In genomic region chr19:43532571-43532961, GRCh38 we compare ENCODE assay signal across 8 cellular contexts. TPM values are rescaled to one million over a fixed set of nuclear protein-coding genes. Genes with fewer than 3 reads are reported as not detected.
A peak's percentile ranks its signal among the peaks of the same experiment; 100 is the strongest.
DNase-seq lines count a peak whose midpoint lies in the region; ATAC-seq and TF ChIP-seq lines count a peak whose summit lies in the region.

No MANE protein-coding gene starts in this region.

- peaks cover 9% of the 10 kb centered on the region for H3K36me3 Mint-ChIP-seq in neural progenitor cell

- peaks cover 0 to 3% of the 10 kb centered on the region in 2 donors for H3K4me1 ChIP-seq in esophagus (ENCODE audit: control insufficient read depth in 2 of 2, insufficient read depth in 2 of 2, low read length in 1 of 2)
- no peaks in the 10 kb centered on the region for H3K4me1 ChIP-seq in neural progenitor cell

- H3K27me3 ChIP-seq in esophagus (ENCODE audit: control insufficient read depth in 1 of 2, insufficient read depth in 2 of 2, low read length in 2 of 2) (no peaks in the 10 kb centered on the region), neural progenitor cell (peaks cover 9% of the 10 kb centered on the region)

- H3K4me2 ChIP-seq in neural progenitor cell = peak overlapping the region; percentile 75

- H3K27ac ChIP-seq in esophagus (ENCODE audit: low read depth in 2 of 2, low read length in 1 of 2) (peak overlapping the region; percentile 86 to 95), neural progenitor cell (no peak overlapping the region)

- no peak for TF ChIP-seq CTCF in neural progenitor cell (IDR thresholded peaks at IDR 0.05)

- H2AFZ ChIP-seq in neural progenitor cell (replicated peaks) = peak overlapping the region; percentile 31

- H3K4me3 ChIP-seq in esophagus (ENCODE audit: low read depth in 1 of 2, low read length in 2 of 2) (peak overlapping the region; percentile 38 to 39), neural progenitor cell (peak overlapping the region; percentile 42)

- peak; percentile 23 for ATAC-seq in HG03139 (IDR thresholded peaks at IDR 0.05; ENCODE audit: unreplicated experiment)

- DNase-seq in NCI-H2171 (lab: John Stamatoyannopoulos, UW) (peak; percentile 61), NCI-H2171 treated with DMSO at 0.1 percent for 48 hours (lab: John Stamatoyannopoulos, UW) (no peak), SK-MEL-5 (ENCODE audit: low read depth, low spot score) (peak; percentile 73), neural progenitor cell (ENCODE audit: low spot score) (no peak), retina (no peak), dedifferentiated amniotic fluid mesenchymal stem cell (ENCODE audit: extremely low spot score) (no peak)

- WGBS in esophagus, 2 donors = 1% methylated on average over 16 of the region's 16 CpGs

- no peaks in the 10 kb centered on the region for H3K79me2 ChIP-seq in neural progenitor cell (ENCODE audit: low read depth)

- no peak overlapping the region for H3K9ac ChIP-seq in neural progenitor cell

- peak overlapping the region; percentile 85 for H3K27ac Mint-ChIP-seq in neural progenitor cell

- in situ Hi-C loops in SK-MEL-5 (cut with HindIII; ENCODE audit: low pct_unique_long_range_greater_than_20kb, low sequenced_read_pairs) = no loop called here

- H3K4me1 Mint-ChIP-seq in neural progenitor cell = peaks cover 22% of the 10 kb centered on the region

- no peaks in the 10 kb centered on the region for H3K36me3 ChIP-seq in esophagus (ENCODE audit: control insufficient read depth in 2 of 2, insufficient read depth in 2 of 2, low read length in 1 of 2)
- no peaks in the 10 kb centered on the region for H3K36me3 ChIP-seq in neural progenitor cell

- peaks cover 29% of the 10 kb centered on the region for H3F3A ChIP-seq in neural progenitor cell (ENCODE audit: low read depth)

- H3K9me3 ChIP-seq in esophagus (ENCODE audit: control insufficient read depth in 2 of 2, insufficient read depth in 1 of 2, low read depth in 1 of 2, low read length in 1 of 2) (no peaks in the 10 kb centered on the region), neural progenitor cell (ENCODE audit: low read depth) (no peaks in the 10 kb centered on the region)

- peaks cover 2% of the 10 kb centered on the region for H3K27me3 Mint-ChIP-seq in neural progenitor cell (ENCODE audit: insufficient read depth, low read depth)

- peak overlapping the region; percentile 93 for H3K4me3 Mint-ChIP-seq in neural progenitor cell

- H4K20me1 ChIP-seq in neural progenitor cell (ENCODE audit: low read depth) = peaks cover 4% of the 10 kb centered on the region

- H3K9me3 Mint-ChIP-seq in neural progenitor cell = no peaks in the 10 kb centered on the region

RNA-seq across cellular contexts. Expression of gene ZNF575, which starts 0.4 kb away (rescaled TPM):
- not detected in 2 replicates for total RNA-seq in SK-MEL-5 (2014; rRNA removed; shearing (Covaris generic))
- polyA plus RNA-seq in SK-MEL-5 (2015; cell fraction: cytosol; rRNA removed) = 0.79 and 1.5 TPM in 2 replicates
- 1.5 and 2.2 TPM in 2 replicates for polyA plus RNA-seq in SK-MEL-5 (2015; cell fraction: nucleus; rRNA removed)
- 1 to 10 TPM in 1 of 2 donors, under 1 TPM in 1; 0.59 to 1.0 TPM for polyA plus RNA-seq in esophagus
- not detected in 2 replicates for total RNA-seq in neural progenitor cell (ENCODE audit: low replicate concordance)

RNA-seq across cellular contexts. Expression of gene ETHE1, which starts 5.6 kb away (rescaled TPM):
- total RNA-seq in SK-MEL-5 (2014; rRNA removed; shearing (Covaris generic)) = 39.4 and 43.6 TPM in 2 replicates
- 62.1 and 77.5 TPM in 2 replicates for polyA plus RNA-seq in SK-MEL-5 (2015; cell fraction: cytosol; rRNA removed)
- polyA plus RNA-seq in SK-MEL-5 (2015; cell fraction: nucleus; rRNA removed) = 29.8 and 34.3 TPM in 2 replicates
- 10 to 100 TPM; 50.5 to 78.9 TPM for polyA plus RNA-seq in esophagus
- 13.6 and 27.8 TPM in 2 replicates for total RNA-seq in neural progenitor cell (ENCODE audit: low replicate concordance)

RNA-seq across cellular contexts. Expression of gene PHLDB3, which starts 28.0 kb away (rescaled TPM):
- total RNA-seq in SK-MEL-5 (2014; rRNA removed; shearing (Covaris generic)) = 18.6 and 19.5 TPM in 2 replicates
- polyA plus RNA-seq in SK-MEL-5 (2015; cell fraction: cytosol; rRNA removed) = 18.0 and 20.9 TPM in 2 replicates
- polyA plus RNA-seq in SK-MEL-5 (2015; cell fraction: nucleus; rRNA removed) = 15.4 and 16.0 TPM in 2 replicates
- 10 to 100 TPM; 58.1 to 70.1 TPM for polyA plus RNA-seq in esophagus
- total RNA-seq in neural progenitor cell (ENCODE audit: low replicate concordance) = 3.4 and 21.9 TPM in 2 replicates

RNA-seq across cellular contexts. Expression of gene XRCC1, which starts 42.8 kb away (rescaled TPM):
- 12.2 and 13.2 TPM in 2 replicates for total RNA-seq in SK-MEL-5 (2014; rRNA removed; shearing (Covaris generic))
- polyA plus RNA-seq in SK-MEL-5 (2015; cell fraction: cytosol; rRNA removed) = 24.1 and 32.2 TPM in 2 replicates
- 26.0 and 39.7 TPM in 2 replicates for polyA plus RNA-seq in SK-MEL-5 (2015; cell fraction: nucleus; rRNA removed)
- polyA plus RNA-seq in esophagus = 10 to 100 TPM; 13.7 to 14.4 TPM
- total RNA-seq in neural progenitor cell (ENCODE audit: low replicate concordance) = 33.8 and 88.8 TPM in 2 replicates

RNA-seq across cellular contexts. Expression of gene PINLYP, which starts 43.0 kb away (rescaled TPM):
- not detected in 2 replicates for total RNA-seq in SK-MEL-5 (2014; rRNA removed; shearing (Covaris generic))
- not detected in 2 replicates for polyA plus RNA-seq in SK-MEL-5 (2015; cell fraction: cytosol; rRNA removed)
- polyA plus RNA-seq in SK-MEL-5 (2015; cell fraction: nucleus; rRNA removed) = not detected in 2 replicates
- polyA plus RNA-seq in esophagus = 10 to 100 TPM; 13.5 to 17.6 TPM
- 4.0 and 8.6 TPM in 2 replicates for total RNA-seq in neural progenitor cell (ENCODE audit: low replicate concordance)

Comparison
In these comparisons a context has a peak if more than half of its experiments do, and no peak if none do; other contexts are left out.
1. DNase-seq: peak in NCI-H2171 (single experiment) and SK-MEL-5 (single experiment); none in NCI-H2171 treated with DMSO at 0.1 percent for 48 hours (single experiment), neural progenitor cell (single experiment), retina (single experiment) and dedifferentiated amniotic fluid mesenchymal stem cell (single experiment).